Comparison of ENCODE assay signal across 9 cellular contexts in genomic region chr1:101235696-101236545, GRCh38. TPM values are rescaled to one million over a fixed set of nuclear protein-coding genes. Genes with fewer than 3 reads are reported as not detected.
DNase-seq lines count a peak whose midpoint lies in the region; ATAC-seq and TF ChIP-seq lines count a peak whose summit lies in the region.
"Had no signal": no experiment of that assay in that cellular context is flagged by ENCODE, and none has a peak within 500 bp of the region (broad histone marks: within the 10 kb centered on the region; RNA-seq: fewer than 3 reads in every experiment).

No MANE protein-coding gene starts in this region.

- H3K4me3 ChIP-seq in CD8-positive, alpha-beta memory T cell (ENCODE audit: low read length): peak overlapping the region; percentile 78
- peak overlapping the region; percentile 33 for H3K4me3 ChIP-seq in HL-60 (replicated peaks; ENCODE audit: insufficient read depth, low read length)
- peak overlapping the region; percentile 40 for H3K4me3 ChIP-seq in lung

- DNase-seq in CD8-positive, alpha-beta memory T cell: peak; percentile 52 to 73 (median 62)
- DNase-seq in GM20000 (ENCODE audit: low spot score): peak; percentile 61
- DNase-seq in HL-60 (ENCODE audit: low read depth in 1 of 2, low spot score in 1 of 2): peak in 1 of 2 experiments; percentile 25
- DNase-seq in activated CD4-positive, alpha-beta T cell treated with anti-CD3 and anti-CD28 coated beads for 4 hours: peak; percentile 64 to 70
- peak; percentile 28 for DNase-seq in dedifferentiated amniotic fluid mesenchymal stem cell (ENCODE audit: extremely low spot score)
- peak; percentile 35 for DNase-seq in lung (ENCODE audit: low spot score)
- DNase-seq in stimulated activated CD8-positive, alpha-beta memory T cell treated with anti-CD3 and anti-CD28 coated beads, Interleukin-12 subunit alpha, Interleukin-12 subunit beta, amount 100 ng/mL, for 4 hours (ENCODE audit: low read depth): peak; percentile 29
- no peak for DNase-seq in middle frontal gyrus (ENCODE audit: extremely low spot score, low spot score)

- H3K4me3 Mint-ChIP-seq in CD8-positive, alpha-beta memory T cell: peak overlapping the region; percentile 90 to 100 (median 99)

- CTCF ChIA-PET in CD8-positive, alpha-beta memory T cell (lab: Charles Lee): interaction anchor here (0.7 to 12.6 kb wide), 15 partner anchors 10 to 315 kb away, joined by 3 to 214 read pairs (median 3); no protein-coding TSS in a partner anchor

- POLR2A ChIA-PET in CD8-positive, alpha-beta memory T cell (lab: Charles Lee): interaction anchor here (0.6 to 5.0 kb wide), 22 partner anchors 9 to 1470 kb away, joined by 3 to 30 read pairs (median 5); partner anchors contain the start of genes FRRS1 and SLC30A7

- H3K36me3 Mint-ChIP-seq in CD8-positive, alpha-beta memory T cell: peaks cover 21 to 61% (median 26%) of the 10 kb centered on the region in 3 donors

- no peaks in the 10 kb centered on the region for H3K9me3 ChIP-seq in CD8-positive, alpha-beta memory T cell (ENCODE audit: low read length)
- no peaks in the 10 kb centered on the region for H3K9me3 ChIP-seq in lung (ENCODE audit: control insufficient read depth in 2 of 2, insufficient read depth in 1 of 2, low read length in 1 of 2)

- peaks cover 32% of the 10 kb centered on the region for H3K4me1 ChIP-seq in CD8-positive, alpha-beta memory T cell (ENCODE audit: insufficient read depth, low read length)
- H3K4me1 ChIP-seq in lung (ENCODE audit: control insufficient read depth in 2 of 2, insufficient read depth in 2 of 2, low read length in 2 of 2): peaks cover 0 to 2% of the 10 kb centered on the region in 2 donors

- H3K27ac Mint-ChIP-seq in CD8-positive, alpha-beta memory T cell: peak overlapping the region; percentile 92 to 100 (median 98)

- H3K27ac ChIP-seq in CD8-positive, alpha-beta memory T cell (ENCODE audit: low read depth, low read length): peak overlapping the region; percentile 84
- H3K27ac ChIP-seq in HL-60 (replicated peaks): no peak overlapping the region
- peak overlapping the region; percentile 91 to 93 for H3K27ac ChIP-seq in lung (ENCODE audit: low read depth in 1 of 2, low read length in 1 of 2)
- H3K27ac ChIP-seq: VCaP had no signal

- H3K27me3 Mint-ChIP-seq in CD8-positive, alpha-beta memory T cell: peaks cover 0 to 5% of the 10 kb centered on the region in 2 donors

- no peaks in the 10 kb centered on the region for H3K27me3 ChIP-seq in CD8-positive, alpha-beta memory T cell (ENCODE audit: insufficient read depth, low read length, poor library complexity, severe bottlenecking)
- peaks cover 10% of the 10 kb centered on the region for H3K27me3 ChIP-seq in HL-60 (ENCODE audit: insufficient read depth, poor library complexity, severe bottlenecking)
- no peaks in the 10 kb centered on the region for H3K27me3 ChIP-seq in lung (ENCODE audit: control insufficient read depth, insufficient read depth)

- WGBS in lung, 2 donors: 2% methylated on average over 44 of the region's 44 CpGs

- H3K4me1 Mint-ChIP-seq in CD8-positive, alpha-beta memory T cell: peaks cover 49 to 62% (median 58%) of the 10 kb centered on the region in 3 donors

- no peak for ATAC-seq in lung (ENCODE audit: insufficient read depth, low FRiP score)

- H3K9me3 Mint-ChIP-seq in CD8-positive, alpha-beta memory T cell: peaks cover 0 to 3% (median 0%) of the 10 kb centered on the region in 5 donors

- peaks cover 16% of the 10 kb centered on the region for H3K36me3 ChIP-seq in CD8-positive, alpha-beta memory T cell (ENCODE audit: insufficient read depth, low read length)
- no peaks in the 10 kb centered on the region for H3K36me3 ChIP-seq in lung (ENCODE audit: control insufficient read depth in 2 of 2, insufficient read depth in 2 of 2, low read length in 2 of 2)

- TF ChIP-seq CTCF in GM20000 (IDR thresholded peaks at IDR 0.05; ENCODE audit: extremely low read depth, missing control alignments) (no peak), HL-60 (IDR thresholded peaks at IDR 0.05; ENCODE audit: insufficient read depth, low read length) (no peak), lung (IDR thresholded peaks at IDR 0.05; ENCODE audit: control extremely low read depth, extremely low read depth) (no peak)

RNA-seq across cellular contexts. Expression of gene S1PR1, which starts 0.9 kb away (rescaled TPM):
- total RNA-seq in CD8-positive, alpha-beta memory T cell: 100 to 1,000 TPM; 118 to 123 TPM
- 203 TPM for polyA plus RNA-seq in CD8-positive, alpha-beta memory T cell
- 100 to 1,000 TPM; 106 to 130 TPM for total RNA-seq in lung
- polyA plus RNA-seq in lung: 100 to 1,000 TPM in 1 of 2 donors, 10 to 100 TPM in 1; 35.2 to 126 TPM
